ENCODE assay signal across 10 cellular contexts in genomic region chr3:149816986-149817385, GRCh38. TPM values are rescaled to one million over a fixed set of nuclear protein-coding genes. Genes with fewer than 3 reads are reported as not detected.
DNase-seq lines count a peak whose midpoint lies in the region; ATAC-seq and TF ChIP-seq lines count a peak whose summit lies in the region.
"Had no signal": no experiment of that assay in that cellular context is flagged by ENCODE, and none has a peak within 500 bp of the region (broad histone marks: within the 10 kb centered on the region; RNA-seq: fewer than 3 reads in every experiment).

No MANE protein-coding gene starts in this region.

- H3K36me3 ChIP-seq in colonic mucosa (no peaks in the 10 kb centered on the region), H7 (replicated peaks; ENCODE audit: control insufficient read depth, insufficient read depth, low read length) (no peaks in the 10 kb centered on the region), mesendoderm (ENCODE audit: control insufficient read depth, insufficient read depth, low read length) (no peaks in the 10 kb centered on the region)

- no peak overlapping the region for H2AK5ac ChIP-seq in mesendoderm (ENCODE audit: low read length)

- no peak overlapping the region for H3K4me3 ChIP-seq in colonic mucosa
- no peak overlapping the region for H3K4me3 ChIP-seq in H7 (ENCODE audit: insufficient read depth, low read depth, low read length)
- no peak overlapping the region for H3K4me3 ChIP-seq in mesendoderm (ENCODE audit: low read length)
- H3K4me3 ChIP-seq: body of pancreas had no signal

- peaks cover 3% of the 10 kb centered on the region for H3K79me1 ChIP-seq in mesendoderm (ENCODE audit: low read length)

- H3K79me2 ChIP-seq in mesendoderm (ENCODE audit: control insufficient read depth, insufficient read depth, low read length) = peaks cover 29% of the 10 kb centered on the region

- no peak overlapping the region for H3K18ac ChIP-seq in mesendoderm (ENCODE audit: low read length)

- H2BK120ac ChIP-seq in mesendoderm (ENCODE audit: low read depth, low read length) = no peak overlapping the region

- POLR2A ChIA-PET in GM10248 (lab: Yijun Ruan, JAX) = no interaction called here

- no peak overlapping the region for H3K23ac ChIP-seq in mesendoderm (ENCODE audit: low read length)

- H3K4ac ChIP-seq in mesendoderm (ENCODE audit: low read depth, low read length) = no peak overlapping the region

- no peaks in the 10 kb centered on the region for H3K9me3 ChIP-seq in colonic mucosa
- H3K9me3 ChIP-seq: body of pancreas had no signal

- ATAC-seq in GM18517 (IDR thresholded peaks at IDR 0.05; ENCODE audit: unreplicated experiment) = no peak
- ATAC-seq: body of pancreas had no signal

- no peak overlapping the region for H3K9ac ChIP-seq in colonic mucosa (ENCODE audit: low read depth in 2 of 2, low read length in 2 of 2)
- no peak overlapping the region for H3K9ac ChIP-seq in mesendoderm (ENCODE audit: low read length)

- no peak overlapping the region for H2BK5ac ChIP-seq in mesendoderm (ENCODE audit: low read length)

- H3K56ac ChIP-seq in mesendoderm (ENCODE audit: low read length) = no peak overlapping the region

- WGBS in mesendoderm (ENCODE audit: extremely low coverage, insufficient coverage, low lambda C conversion rate) = 100% methylated on average over 1 of the region's 2 CpGs

- no peak overlapping the region for H2BK15ac ChIP-seq in mesendoderm (replicated peaks; ENCODE audit: low read depth)

- peak; percentile 13 for DNase-seq in GM10248 (ENCODE audit: extremely low spot score)
- DNase-seq in NOMO-1 (lab: John Stamatoyannopoulos, UW; ENCODE audit: unreplicated experiment in 2 of 2) = peak; percentile 26 to 94
- DNase-seq in colonic mucosa = no peak
- DNase-seq in renal cortical epithelial cell (ENCODE audit: low read depth) = peak; percentile 61
- no peak for DNase-seq in activated CD4-positive, CD25-positive, alpha-beta regulatory T cell (lab: John Stamatoyannopoulos, UW)
- no peak for DNase-seq in H7
- no peak for DNase-seq in mesendoderm

- H3K4me1 ChIP-seq in colonic mucosa (peaks cover 4% of the 10 kb centered on the region), mesendoderm (ENCODE audit: control insufficient read depth, low read depth, low read length) (no peaks in the 10 kb centered on the region)

- no peak overlapping the region for H4K8ac ChIP-seq in mesendoderm (ENCODE audit: low read depth, low read length)

- H3K27me3 ChIP-seq in colonic mucosa = no peaks in the 10 kb centered on the region
- no peaks in the 10 kb centered on the region for H3K27me3 ChIP-seq in H7 (ENCODE audit: control insufficient read depth, insufficient read depth, low read length)
- H3K27me3 ChIP-seq in mesendoderm (ENCODE audit: insufficient read depth, low read length, poor library complexity) = no peaks in the 10 kb centered on the region
- H3K27me3 ChIP-seq: body of pancreas had no signal

- CTCF ChIA-PET in GM10248 (lab: Yijun Ruan, JAX) = interaction anchor here (1.3 to 1.6 kb wide), 2 partner anchors 9 to 17 kb away, joined by 3 to 10 read pairs; no protein-coding TSS in a partner anchor

- H4K5ac ChIP-seq in mesendoderm (ENCODE audit: low read length) = no peak overlapping the region

- peak overlapping the region; percentile 42 for H3K27ac ChIP-seq in colonic mucosa
- H3K27ac ChIP-seq in mesendoderm (ENCODE audit: low read depth, low read length) = no peak overlapping the region

- no peak overlapping the region for H3K4me2 ChIP-seq in mesendoderm (ENCODE audit: low read length)

- intact Hi-C loops in colonic mucosa (cut with DNase I) = no loop called here

- TF ChIP-seq CTCF in GM10248 (IDR thresholded peaks at IDR 0.05; ENCODE audit: control extremely low read depth, extremely low read depth, low read depth, missing control alignments) = no peak
- TF ChIP-seq CTCF in colonic mucosa (IDR thresholded peaks at IDR 0.05) = no peak

RNA-seq across cellular contexts. Expression of gene RNF13, which starts 4.0 kb away (rescaled TPM):
- total RNA-seq in colonic mucosa (10 to 100 TPM; 41.3 to 49.1 TPM), renal cortical epithelial cell (75.2 and 101 TPM in 2 replicates)
- total RNA-seq in H7 (2014; rRNA removed; shearing (Covaris generic)) = 31.0 and 31.3 TPM in 2 replicates
- polyA plus RNA-seq in mesendoderm (2013, experiment 1 of 2) = 31.8 TPM
- polyA plus RNA-seq in mesendoderm (2013, experiment 2 of 2) = 34.6 TPM

RNA-seq across cellular contexts. Expression of gene ANKUB1, which starts 24.6 kb away (rescaled TPM):
- total RNA-seq in colonic mucosa (not detected), renal cortical epithelial cell (not detected in 2 replicates)
- not detected in 2 replicates for total RNA-seq in H7 (2014; rRNA removed; shearing (Covaris generic))
- polyA plus RNA-seq in mesendoderm (2013, experiment 1 of 2) = not detected
- not detected for polyA plus RNA-seq in mesendoderm (2013, experiment 2 of 2)
- total RNA-seq: body of pancreas, neural crest cell had no signal

Comparison
In these comparisons a context has a peak if more than half of its experiments do, and no peak if none do; other contexts are left out.
1. DNase-seq: peak in GM10248 (single experiment), NOMO-1 (2 of 2) and renal cortical epithelial cell (single experiment); none in colonic mucosa (single experiment), activated CD4-positive, CD25-positive, alpha-beta regulatory T cell (0 of 4), H7 (single experiment) and mesendoderm (single experiment).